Comparison of ENCODE assay signal across 9 cellular contexts in genomic region chr16:70688266-70688742, GRCh38. TPM values are rescaled to one million over a fixed set of nuclear protein-coding genes. Genes with fewer than 3 reads are reported as not detected.
DNase-seq lines count a peak whose midpoint lies in the region; ATAC-seq and TF ChIP-seq lines count a peak whose summit lies in the region.
"Had no signal": no experiment of that assay in that cellular context is flagged by ENCODE, and none has a peak within 500 bp of the region (broad histone marks: within the 10 kb centered on the region; RNA-seq: fewer than 3 reads in every experiment).

No MANE protein-coding gene starts in this region.

- H4K20me1 ChIP-seq in BLaER1 = peaks cover 16% of the 10 kb centered on the region

- peaks cover 21% of the 10 kb centered on the region for H3K4me1 Mint-ChIP-seq in glutamatergic neuron (ENCODE audit: low read depth, unreplicated experiment)

- H3K9ac ChIP-seq in BLaER1 (0 out of 2 replicates have a peak overlapping the region, but pooled peaks have one; percentile 3), adipocyte (ENCODE audit: low read length) (peak overlapping the region; percentile 54)

- 13 to 27% (median 25%) methylated on average over 8 of the region's 8 CpGs for WGBS in ovary, 3 donors

- intact Hi-C loops in ovary (cut with DNase I) = loop anchor here in 1 of 4 donors (10.0 kb wide), 1 partner anchor 666 kb away; the partner anchor contains the start of gene CALB2

- TF ChIP-seq CTCF in glutamatergic neuron (IDR thresholded peaks at IDR 0.05; ENCODE audit: partially characterized antibody, unreplicated experiment) (no peak), ovary (IDR thresholded peaks at IDR 0.05) (no peak)

- DNase-seq in adipocyte (ENCODE audit: low read depth) (peak; percentile 37), glutamatergic neuron (peak; percentile 14), ovary (peak; percentile 80 to 90 (median 87)), NCI-H524 treated with DMSO at 0.1 percent for 48 hours (lab: John Stamatoyannopoulos, UW) (no peak), SIG-M5 (lab: John Stamatoyannopoulos, UW) (no peak), NCI-H187 (lab: John Stamatoyannopoulos, UW) (no peak)
- DNase-seq: H7 had no signal

- peaks cover 8% of the 10 kb centered on the region for H3K36me3 ChIP-seq in BLaER1
- no peaks in the 10 kb centered on the region for H3K36me3 ChIP-seq in adipocyte (ENCODE audit: control insufficient read depth, insufficient read depth, low read length, severe bottlenecking)
- H3K36me3 ChIP-seq in ovary = no peaks in the 10 kb centered on the region

- H3K27ac Mint-ChIP-seq in glutamatergic neuron (ENCODE audit: unreplicated experiment) = peak overlapping the region; percentile 39

- TF ChIP-seq EP300 in ovary (IDR thresholded peaks at IDR 0.05) = no peak

- H3K4me3 ChIP-seq in BLaER1 (no peak overlapping the region), adipocyte (ENCODE audit: low read length) (no peak overlapping the region), ovary (no peak overlapping the region)

- no peak for ATAC-seq in HG02970 (IDR thresholded peaks at IDR 0.05; ENCODE audit: low FRiP score, unreplicated experiment)

- H3K4me3 Mint-ChIP-seq in glutamatergic neuron (ENCODE audit: unreplicated experiment) = no peak overlapping the region

- H3K27ac ChIP-seq in BLaER1 (peak overlapping the region; percentile 51), ovary (peak overlapping the region; percentile 62 to 79)

- H3K27me3 ChIP-seq in BLaER1 = no peaks in the 10 kb centered on the region
- no peaks in the 10 kb centered on the region for H3K27me3 ChIP-seq in adipocyte (replicated peaks; ENCODE audit: control insufficient read depth, insufficient read depth, low read length)
- H3K27me3 ChIP-seq in ovary = no peaks in the 10 kb centered on the region

- TF ChIP-seq POLR2A in ovary (IDR thresholded peaks at IDR 0.05) = no peak

- no peaks in the 10 kb centered on the region for H3K9me3 ChIP-seq in BLaER1
- no peaks in the 10 kb centered on the region for H3K9me3 ChIP-seq in adipocyte (ENCODE audit: control insufficient read depth, low read length)
- H3K9me3 ChIP-seq in ovary = no peaks in the 10 kb centered on the region

- H3K9me3 Mint-ChIP-seq in glutamatergic neuron (ENCODE audit: unreplicated experiment) = peaks cover 6% of the 10 kb centered on the region

- H3K36me3 Mint-ChIP-seq in glutamatergic neuron (ENCODE audit: unreplicated experiment) = no peaks in the 10 kb centered on the region

- H3K4me1 ChIP-seq in BLaER1 (peaks cover 89% of the 10 kb centered on the region), adipocyte (ENCODE audit: control insufficient read depth, insufficient read depth, low read length) (peaks cover 77% of the 10 kb centered on the region), ovary (ENCODE audit: insufficient read depth) (peaks cover 64% of the 10 kb centered on the region)

- peak overlapping the region; percentile 37; the same call in 1 of the 2 replicates for H3K4me2 ChIP-seq in BLaER1

- H3K27me3 Mint-ChIP-seq in glutamatergic neuron (ENCODE audit: unreplicated experiment) = peaks cover 9% of the 10 kb centered on the region

RNA-seq across cellular contexts. Expression of gene MTSS2, which starts 2.5 kb away (rescaled TPM):
- total RNA-seq in glutamatergic neuron (ENCODE audit: unreplicated experiment) (36.2 TPM), ovary (10 to 100 TPM; 19.6 to 93.5 (median 40.2) TPM)
- 10 to 100 TPM in 1 of 2 donors, 1 to 10 TPM in 1; 8.4 to 52.5 TPM for polyA plus RNA-seq in ovary

RNA-seq across cellular contexts. Expression of gene IL34, which starts 41.9 kb away (rescaled TPM):
- total RNA-seq in glutamatergic neuron (ENCODE audit: unreplicated experiment) (0.42 TPM), ovary (1 to 10 TPM in 6 of 7 donors, under 1 TPM in 1; 0.91 to 4.0 (median 1.9) TPM)
- 1 to 10 TPM in 1 of 2 donors, under 1 TPM in 1; 0.88 to 1.8 TPM for polyA plus RNA-seq in ovary

Comparison
In these comparisons a context has a peak if more than half of its experiments do, and no peak if none do; other contexts are left out.
1. DNase-seq: peak in adipocyte (single experiment), glutamatergic neuron (single experiment) and ovary (5 of 5); none in NCI-H524 treated with DMSO at 0.1 percent for 48 hours (single experiment), SIG-M5 (single experiment) and NCI-H187 (0 of 2).